Comparison of ENCODE assay signal across 25 cellular contexts in the genomic region with DNA sequence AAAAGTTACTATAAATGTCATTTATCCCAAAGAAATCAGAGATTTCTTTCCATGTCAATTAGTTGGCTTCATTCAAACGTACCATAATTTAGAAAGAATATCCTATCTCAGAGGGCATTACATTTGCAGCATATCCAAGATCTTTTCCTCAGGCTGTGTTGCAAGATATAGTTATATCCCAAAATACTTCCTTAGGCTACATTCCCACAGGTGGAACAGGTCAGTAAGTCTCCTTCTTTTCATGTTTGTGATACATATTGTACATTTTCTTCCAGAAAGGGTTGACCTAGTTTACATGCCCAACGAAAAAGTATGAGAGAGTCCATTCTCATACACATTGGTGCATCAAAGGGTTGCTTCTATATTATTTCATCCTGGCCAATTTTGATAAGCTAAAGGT.
"Had no signal": no experiment of that assay in that cellular context is flagged by ENCODE, and none has a peak within 500 bp of the region (broad histone marks: within the 10 kb centered on the region; RNA-seq: fewer than 3 reads in every experiment).

No MANE protein-coding gene starts in this region.

- H3K27ac ChIP-seq: stomach, suprapubic skin, testis, thoracic aorta, thyroid gland, tibial artery, tibial nerve, transverse colon, upper lobe of left lung, upper lobe of right lung, uterus, vagina had no signal

- H3K4me3 ChIP-seq: stomach, suprapubic skin, testis, thoracic aorta, thyroid gland, tibial artery, tibial nerve, transverse colon, upper lobe of left lung, upper lobe of right lung, uterus, vagina had no signal

- H3K9me3 ChIP-seq: stomach, suprapubic skin, testis, thoracic aorta, thyroid gland, tibial artery, tibial nerve, transverse colon, upper lobe of left lung, upper lobe of right lung, uterus, vagina had no signal

- ATAC-seq: stimulated activated effector memory CD8-positive, alpha-beta T cell treated with anti-CD3 and anti-CD28 coated beads, Interleukin-12 subunit alpha, Interleukin-12 subunit beta, amount 100 ng/mL, for 72 hours; stimulated activated memory B cell treated with anti-CD40 and anti-IgM and Interleukin-4, amounts not matched to agents 10 μg/mL and 1 μg/mL and 100 μg/mL, for 72 hours; stimulated activated naive B cell treated with anti-CD40 and anti-IgM and Interleukin-4, amounts not matched to agents 10 μg/mL and 1 μg/mL and 100 μg/mL, for 72 hours; stimulated activated naive CD8-positive, alpha-beta T cell treated with anti-CD3 and anti-CD28 coated beads, Interleukin-15, amount 100 ng/mL, for 72 hours; stimulated activated naive CD8-positive, alpha-beta T cell treated with anti-CD3 and anti-CD28 coated beads, Interleukin-15, Interleukin-2, amounts not matched to agents 100 U/mL and 50 U/mL, for 24 hours; upper lobe of right lung had no signal

- H3K4me1 ChIP-seq: stomach, suprapubic skin, testis, thyroid gland, tibial artery, tibial nerve, transverse colon, upper lobe of left lung, upper lobe of right lung, uterus, vagina had no signal

- H3K36me3 ChIP-seq: stomach, suprapubic skin, thoracic aorta, thyroid gland, tibial artery, tibial nerve, transverse colon, upper lobe of left lung, upper lobe of right lung, uterus, vagina had no signal

- DNase-seq: stimulated activated CD4-positive, alpha-beta T cell treated with anti-CD3 and anti-CD28 coated beads, Interleukin-2, amount 100 ng/mL, for 48 hours; stimulated activated CD4-positive, alpha-beta T cell treated with anti-CD3 and anti-CD28 coated beads, Interleukin-4, amount 100 ng/mL, for 1 hour; stimulated activated CD4-positive, alpha-beta T cell treated with anti-CD3 and anti-CD28 coated beads, Interleukin-4, amount 100 ng/mL, for 24 hours; stimulated activated CD4-positive, alpha-beta T cell treated with anti-CD3 and anti-CD28 coated beads, Interleukin-4, amount 100 ng/mL, for 4 hours; stimulated activated CD8-positive, alpha-beta memory T cell treated with anti-CD3 and anti-CD28 coated beads, Interleukin-4, amount 100 ng/mL, for 48 hours; stimulated activated naive B cell treated with anti-CD40 and anti-IgM and Interleukin-4, amounts not matched to agents 10 μg/mL and 1 μg/mL and 100 μg/mL, for 72 hours; stimulated activated naive CD4-positive, alpha-beta T cell; stimulated activated naive CD4-positive, alpha-beta T cell treated with Interleukin-2 at 50 U/mL for 16 hours; stimulated activated naive CD8-positive, alpha-beta T cell treated with anti-CD3 and anti-CD28 coated beads, Interleukin-15, amount 100 ng/mL, for 72 hours; stimulated activated naive CD8-positive, alpha-beta T cell treated with anti-CD3 and anti-CD28 coated beads, Interleukin-15, Interleukin-2, amounts not matched to agents 100 U/mL and 50 U/mL, for 24 hours; stomach; substantia nigra; testis; thyroid gland; tibial artery; transverse colon; upper lobe of left lung; upper lobe of right lung; uterus had no signal
